Comparison of ENCODE assay signal across 23 cellular contexts in genomic region chr19:33102893-33103292, GRCh38. TPM values are rescaled to one million over a fixed set of nuclear protein-coding genes. Genes with fewer than 3 reads are reported as not detected.
DNase-seq lines count a peak whose midpoint lies in the region; ATAC-seq, FAIRE-seq and TF ChIP-seq lines count a peak whose summit lies in the region.
"Had no signal": no experiment of that assay in that cellular context is flagged by ENCODE, and none has a peak within 500 bp of the region (broad histone marks: within the 10 kb centered on the region; RNA-seq: fewer than 3 reads in every experiment).

No MANE protein-coding gene starts in this region.

- CTCF ChIA-PET in HepG2 (lab: Yijun Ruan, JAX; ENCODE audit: low intra/inter-chr PET ratio, low total read pairs) (no interaction called here), IMR-90 (lab: Yijun Ruan, JAX) (no interaction called here), K562 (lab: Yijun Ruan, JAX; ENCODE audit: low intra/inter-chr PET ratio) (no interaction called here)

- TF ChIP-seq EP300 in HepG2 (IDR thresholded peaks at IDR 0.05; ENCODE audit: low read depth in 2 of 2, low read length in 2 of 2) (no peak), HepG2 (CRISPR knock-in tag; IDR thresholded peaks at IDR 0.05; ENCODE audit: borderline replicate concordance) (no peak), K562 (IDR thresholded peaks at IDR 0.05; ENCODE audit: low read length) (no peak)

- H3K4me2 ChIP-seq in HepG2 (ENCODE audit: low read depth, low read length) (no peak overlapping the region), IMR-90 (ENCODE audit: low read depth, low read length) (no peak overlapping the region), K562 (ENCODE audit: insufficient read depth, low read length) (no peak overlapping the region)

- TF ChIP-seq RAD21 in HepG2 (CRISPR knock-in tag; IDR thresholded peaks at IDR 0.05) = no peak
- TF ChIP-seq RAD21 in IMR-90 (IDR thresholded peaks at IDR 0.05; ENCODE audit: low read length) = no peak
- no peak for TF ChIP-seq RAD21 in K562 (CRISPR knock-in tag; conservative IDR thresholded peaks at IDR 0.05 in 1 of 2, IDR thresholded peaks at IDR 0.05 in 1 of 2)

- no peaks in the 10 kb centered on the region for H3K9me3 ChIP-seq in HepG2 (ENCODE audit: low read length)
- H3K9me3 ChIP-seq in right lobe of liver = no peaks in the 10 kb centered on the region
- no peaks in the 10 kb centered on the region for H3K9me3 ChIP-seq in IMR-90 (ENCODE audit: control insufficient read depth, insufficient read depth, low read length)
- H3K9me3 ChIP-seq in K562 (replicated peaks; ENCODE audit: control insufficient read depth, insufficient read depth, low read depth, low read length) = no peaks in the 10 kb centered on the region

- H4K8ac ChIP-seq in IMR-90 (ENCODE audit: low read depth in 2 of 2, low read length in 2 of 2) = no peak overlapping the region

- H3K4ac ChIP-seq in IMR-90 (ENCODE audit: low read depth, low read length) = no peak overlapping the region

- no peak overlapping the region for H2BK15ac ChIP-seq in IMR-90 (ENCODE audit: low read depth, low read length)

- H4K91ac ChIP-seq in IMR-90 (ENCODE audit: insufficient read depth, low read depth, low read length) = no peak overlapping the region

- WGBS in HepG2 (ENCODE audit: low lambda C conversion rate) = 95% methylated on average over 5 of the region's 6 CpGs
- 85% methylated on average over 3 of the region's 6 CpGs for WGBS in right lobe of liver (ENCODE audit: insufficient coverage, low coverage, low lambda C conversion rate, missing lambda C conversion rate)
- WGBS in IMR-90 (ENCODE audit: extremely low coverage in 2 of 2, insufficient read length in 1 of 2), 2 experiments = 100% methylated on average over 2 of the region's 6 CpGs; no CpG with 5 or more reads in 1 of the 2 experiments
- 93% methylated on average over 6 of the region's 6 CpGs for WGBS in K562 (ENCODE audit: insufficient coverage, low coverage, missing lambda C conversion rate)

- no peak overlapping the region for H3K18ac ChIP-seq in IMR-90 (ENCODE audit: low read depth, low read length)

- in situ Hi-C loops in HepG2 (cut with HindIII; ENCODE audit: extremely low pct_ligation_motif_present, low pct_unique_long_range_greater_than_20kb) (no loop called here), IMR-90 (cut with MboI; ENCODE audit: low sequenced_read_pairs) (no loop called here), K562 (cut with MboI) (no loop called here)

- H3K9me1 ChIP-seq in IMR-90 (ENCODE audit: insufficient read depth, low read length) (no peaks in the 10 kb centered on the region), K562 (ENCODE audit: control insufficient read depth, insufficient read depth, low read length) (no peaks in the 10 kb centered on the region)

- H3K23ac ChIP-seq in IMR-90 (ENCODE audit: low read depth, low read length) = no peak overlapping the region

- H2BK20ac ChIP-seq in IMR-90 (ENCODE audit: low read depth, low read length) = no peak overlapping the region

- TF ChIP-seq CTCF in HepG2 (CRISPR knock-in tag; IDR thresholded peaks at IDR 0.05) (no peak), right lobe of liver (IDR thresholded peaks at IDR 0.05) (no peak), IMR-90 (conservative IDR thresholded peaks at IDR 0.05; ENCODE audit: low read depth, low read length) (no peak), K562 (IDR thresholded peaks at IDR 0.05 in 2 of 3, conservative IDR thresholded peaks at IDR 0.05 in 1 of 3; ENCODE audit: insufficient read depth in 2 of 3, low read depth in 1 of 3, low read length in 3 of 3) (no peak)

- no peak overlapping the region for H2BK5ac ChIP-seq in IMR-90 (ENCODE audit: low read depth, low read length, poor library complexity, severe bottlenecking)

- TF ChIP-seq POLR2A in HepG2 (IDR thresholded peaks at IDR 0.05; ENCODE audit: insufficient read depth in 1 of 2, low read depth in 2 of 2, low read length in 2 of 2) = no peak
- no peak for TF ChIP-seq POLR2A in right lobe of liver (IDR thresholded peaks at IDR 0.05)
- TF ChIP-seq POLR2A in IMR-90 (IDR thresholded peaks at IDR 0.05; ENCODE audit: low read depth, low read length) = no peak
- TF ChIP-seq POLR2A in K562 (conservative IDR thresholded peaks at IDR 0.05) = no peak

- no peak overlapping the region for H4K5ac ChIP-seq in IMR-90 (ENCODE audit: low read depth, low read length)

- dilution Hi-C loops in IMR-90 (cut with HindIII; ENCODE audit: low sequenced_read_pairs, unreplicated experiment) = no loop called here

- H3K9ac ChIP-seq in HepG2 (ENCODE audit: insufficient read depth, low read depth, low read length) (no peak overlapping the region), IMR-90 (ENCODE audit: low read depth, low read length) (no peak overlapping the region), K562 (ENCODE audit: insufficient read depth in 1 of 2, low read depth in 2 of 2, low read length in 2 of 2) (no peak overlapping the region)
- H3K9ac ChIP-seq: GM23248 had no signal

- H3K79me1 ChIP-seq in IMR-90 (ENCODE audit: low read depth in 1 of 2, low read length in 2 of 2) = no peaks in the 10 kb centered on the region

- H2AK5ac ChIP-seq in IMR-90 (ENCODE audit: low read depth, low read length) = no peak overlapping the region

- H2AK9ac ChIP-seq in IMR-90 (replicated peaks; ENCODE audit: low read depth, low read length, poor library complexity) = no peak overlapping the region

- POLR2A ChIA-PET in HepG2 (lab: Yijun Ruan, JAX) = interaction anchor here (0.7 kb wide), 1 partner anchor 62 kb away, joined by 3 read pairs; no protein-coding TSS in a partner anchor
- POLR2A ChIA-PET in IMR-90 (lab: Charles Lee; ENCODE audit: unreplicated experiment) = no interaction called here
- POLR2A ChIA-PET in K562 (lab: Yijun Ruan, JAX) = interaction anchor here (1.2 to 1.6 kb wide), 2 partner anchors 10 to 18 kb away, joined by 4 to 5 read pairs; no protein-coding TSS in a partner anchor

- H3K27me3 ChIP-seq in HepG2 (ENCODE audit: control insufficient read depth in 1 of 2, insufficient read depth in 2 of 2, low read length in 2 of 2) (no peaks in the 10 kb centered on the region), right lobe of liver (no peaks in the 10 kb centered on the region), IMR-90 (ENCODE audit: control insufficient read depth, insufficient read depth, low read length) (no peaks in the 10 kb centered on the region), K562 (ENCODE audit: control insufficient read depth in 2 of 2, insufficient read depth in 2 of 2, low read length in 2 of 2) (no peaks in the 10 kb centered on the region), H7 (ENCODE audit: control insufficient read depth, insufficient read depth, low read length) (no peaks in the 10 kb centered on the region)

- H3K4me1 ChIP-seq in HepG2 (ENCODE audit: insufficient read depth, low read length) = peaks cover 34% of the 10 kb centered on the region
- H3K4me1 ChIP-seq in right lobe of liver = no peaks in the 10 kb centered on the region
- no peaks in the 10 kb centered on the region for H3K4me1 ChIP-seq in IMR-90 (ENCODE audit: control insufficient read depth, insufficient read depth, low read length)
- H3K4me1 ChIP-seq in K562 (replicated peaks in 1 of 2; ENCODE audit: control insufficient read depth in 2 of 2, insufficient read depth in 2 of 2, low read length in 2 of 2) = peaks cover 6 to 10% of the 10 kb centered on the region in 2 experiments; a peak in 3 of 5 replicates

- H3K27ac ChIP-seq in HepG2 (ENCODE audit: extremely low read length, insufficient read depth, low read length) = no peak overlapping the region
- no peak overlapping the region for H3K27ac ChIP-seq in right lobe of liver
- H3K27ac ChIP-seq in IMR-90 (ENCODE audit: insufficient read depth, low read length) = no peak overlapping the region
- H3K27ac ChIP-seq in K562 (ENCODE audit: extremely low read depth, low read depth, low read length) = no peak overlapping the region
- H3K27ac ChIP-seq: C4-2B, GM23248, HL-60 had no signal

- H3K4me3 ChIP-seq in HepG2 (replicated peaks in 1 of 3; ENCODE audit: insufficient read depth in 1 of 3, low read depth in 2 of 3, low read length in 3 of 3) = no peak overlapping the region
- no peak overlapping the region for H3K4me3 ChIP-seq in right lobe of liver
- H3K4me3 ChIP-seq in IMR-90 (ENCODE audit: insufficient read depth, low read depth, low read length) = no peak overlapping the region
- no peak overlapping the region for H3K4me3 ChIP-seq in K562
- no peak overlapping the region for H3K4me3 ChIP-seq in H7 (ENCODE audit: insufficient read depth, low read depth, low read length)
- H3K4me3 ChIP-seq: GM23248 had no signal

- H2AFZ ChIP-seq in HepG2 (ENCODE audit: low read length) (no peak overlapping the region), IMR-90 (replicated peaks; ENCODE audit: low read length, poor library complexity) (no peak overlapping the region), K562 (ENCODE audit: low read depth, low read length) (no peak overlapping the region)
- H2AFZ ChIP-seq: GM23248 had no signal

- H2BK120ac ChIP-seq in IMR-90 (ENCODE audit: low read depth, low read length) = no peak overlapping the region

- no peaks in the 10 kb centered on the region for H3K79me2 ChIP-seq in HepG2 (ENCODE audit: insufficient read depth, low read length)
- no peaks in the 10 kb centered on the region for H3K79me2 ChIP-seq in K562 (ENCODE audit: control insufficient read depth, insufficient read depth, low read length)

- H3K56ac ChIP-seq in IMR-90 (ENCODE audit: extremely low read depth, insufficient read depth, low read length) = no peak overlapping the region

- BruUV-seq in HepG2 (replicated peaks; lab: Mats Ljungman, UMichigan) (no TSS peak), IMR-90 (replicated peaks; lab: Mats Ljungman, UMichigan) (no TSS peak), K562 (replicated peaks; lab: Mats Ljungman, UMichigan) (no TSS peak)

- no peak for DNase-seq in HepG2 (ENCODE audit: low spot score)
- no peak for DNase-seq in right lobe of liver
- DNase-seq in IMR-90 = no peak
- DNase-seq in K562 (ENCODE audit: extremely low read depth in 1 of 4, low spot score in 3 of 4) = no peak
- no peak for DNase-seq in HuH-7.5 (ENCODE audit: low spot score)
- DNase-seq in H7 = no peak
- DNase-seq in SKM-1 (lab: John Stamatoyannopoulos, UW; ENCODE audit: unreplicated experiment) = no peak
- DNase-seq: AML-193; CD4-positive, alpha-beta T cell; DMS153; DMS79; GDM1; GM23248; HCEC 1CT had no signal

- ATAC-seq in HepG2 (no peak), right lobe of liver (no peak), IMR-90 (ENCODE audit: low read depth) (no peak), K562 (no peak)

- intact Hi-C loops in HepG2 (cut with micrococcal nuclease; ENCODE audit: unreplicated experiment) = no loop called here
- intact Hi-C loops in right lobe of liver (cut with DNase I) = no loop called here
- intact Hi-C loops in IMR-90 (cut with micrococcal nuclease) = no loop called here
- intact Hi-C loops in K562 (cut with micrococcal nuclease) = no loop called here

- H3K14ac ChIP-seq in IMR-90 (replicated peaks; ENCODE audit: low read depth, low read length) = no peak overlapping the region

- FAIRE-seq in HepG2 (lab: Jason Lieb, UNC) (no peak), K562 (lab: Jason Lieb, UNC) (no peak)
- FAIRE-seq: A204.1, GM12892, GM18507 had no signal

- no peaks in the 10 kb centered on the region for H4K20me1 ChIP-seq in HepG2 (ENCODE audit: insufficient read depth, low read length)
- no peaks in the 10 kb centered on the region for H4K20me1 ChIP-seq in IMR-90 (ENCODE audit: insufficient read depth, low read length)
- peaks cover 4% of the 10 kb centered on the region; the same call in 1 of the 2 replicates for H4K20me1 ChIP-seq in K562 (replicated peaks; ENCODE audit: control insufficient read depth, insufficient read depth, low read length)

- H3K36me3 ChIP-seq in HepG2 (replicated peaks in 1 of 2; ENCODE audit: control insufficient read depth in 1 of 2, insufficient read depth in 2 of 2, low read length in 2 of 2) (peaks cover 13 to 36% of the 10 kb centered on the region in 2 experiments; a peak in 4 of 5 replicates), right lobe of liver (peaks cover 0 to 56% (median 5%) of the 10 kb centered on the region in 4 donors), IMR-90 (ENCODE audit: control insufficient read depth, insufficient read depth, low read length) (peaks cover 38% of the 10 kb centered on the region), K562 (ENCODE audit: control insufficient read depth, insufficient read depth, low read length) (peaks cover 50% of the 10 kb centered on the region), H7 (replicated peaks; ENCODE audit: control insufficient read depth, insufficient read depth, low read length) (peaks cover 12% of the 10 kb centered on the region)

RNA-seq across cellular contexts. Expression of gene GPATCH1, which starts 21.9 kb away (rescaled TPM):
- total RNA-seq in HepG2 (2016; rRNA removed; fragmentation: Illumina TruSeq; extraction: Trizol) = 6.8 and 8.8 TPM in 2 replicates
- total RNA-seq in HepG2 (2016; cell fraction: cytosol; rRNA removed; fragmentation: Illumina TruSeq; extraction: Trizol; ENCODE audit: low read depth) = 3.5 and 3.6 TPM in 2 replicates
- 6.7 and 8.0 TPM in 2 replicates for total RNA-seq in HepG2 (2016; cell fraction: insoluble cytoplasmic fraction; rRNA removed; fragmentation: Illumina TruSeq; extraction: Trizol)
- 3.0 and 3.3 TPM in 2 replicates for total RNA-seq in HepG2 (2016; cell fraction: membrane; rRNA removed; fragmentation: Illumina TruSeq; extraction: Trizol)
- 8.0 and 9.4 TPM in 2 replicates for total RNA-seq in HepG2 (2016; cell fraction: nucleus; rRNA removed; fragmentation: Illumina TruSeq; extraction: Trizol)
- 6.4 and 6.9 TPM in 2 replicates for polyA plus RNA-seq in HepG2 (2011; rRNA removed)
- 4.7 and 4.9 TPM in 2 replicates for polyA plus RNA-seq in HepG2 (2011; cell fraction: cytosol; rRNA removed)
- 6.1 and 8.1 TPM in 2 replicates for polyA plus RNA-seq in HepG2 (2011; cell fraction: nucleus; rRNA removed)
- polyA plus RNA-seq in HepG2 (2012) = 5.3 and 5.8 TPM in 2 replicates
- 0.41 and 0.49 TPM in 2 replicates for polyA plus RNA-seq in HepG2 (2016; cell fraction: cytosol; fragmentation: Illumina TruSeq; extraction: Trizol; ENCODE audit: low read depth)
- 9.9 and 11.1 TPM in 2 replicates for polyA plus RNA-seq in HepG2 (2016; cell fraction: insoluble cytoplasmic fraction; fragmentation: Illumina TruSeq; extraction: Trizol; ENCODE audit: low read depth)
- polyA plus RNA-seq in HepG2 (2016; cell fraction: membrane; fragmentation: Illumina TruSeq; extraction: Trizol; ENCODE audit: low read depth) = 1.2 and 1.4 TPM in 2 replicates
- 12.3 and 13.0 TPM in 2 replicates for polyA plus RNA-seq in HepG2 (2016; cell fraction: nucleus; fragmentation: Illumina TruSeq; extraction: Trizol; ENCODE audit: insufficient read depth, low read depth)
- polyA minus RNA-seq in HepG2 (2011; rRNA and poly(A)+ RNA removed; ENCODE audit: low replicate concordance) = 8.9 and 26.0 TPM in 2 replicates
- 4.7 and 6.5 TPM in 2 replicates for polyA minus RNA-seq in HepG2 (2011; cell fraction: cytosol; rRNA and poly(A)+ RNA removed)
- polyA minus RNA-seq in HepG2 (2011; cell fraction: nucleus; rRNA and poly(A)+ RNA removed) = 10.9 and 12.7 TPM in 2 replicates
- 1 to 10 TPM; 2.5 to 3.9 (median 3.1) TPM for total RNA-seq in right lobe of liver
- total RNA-seq in IMR-90 (2012; rRNA removed) = 7.5 and 8.3 TPM in 2 replicates
- polyA plus RNA-seq in IMR-90 (2012; rRNA removed) = 5.1 and 6.6 TPM in 2 replicates
- 1.8 and 2.0 TPM in 2 replicates for polyA plus RNA-seq in IMR-90 (2012; cell fraction: cytosol; rRNA removed)
- 5.0 and 12.0 TPM in 2 replicates for polyA plus RNA-seq in IMR-90 (2012; cell fraction: nucleus; rRNA removed; ENCODE audit: low replicate concordance)
- total RNA-seq in K562 (2011; cell fraction: chromatin; rRNA removed; ENCODE audit: low replicate concordance) = 23.7 and 26.4 TPM in 2 replicates
- 11.3 and 15.1 TPM in 2 replicates for total RNA-seq in K562 (2011; cell fraction: nucleolus; rRNA removed)
- 12.6 and 16.0 TPM in 2 replicates for total RNA-seq in K562 (2011; cell fraction: nucleoplasm; rRNA removed)
- 6.6 and 9.4 TPM in 2 replicates for total RNA-seq in K562 (2014; rRNA removed)
- total RNA-seq in K562 (2014; rRNA removed; fragmentation: Illumina TruSeq; extraction: Trizol) = 7.1 and 8.1 TPM in 2 replicates
- total RNA-seq in K562 (2015; rRNA removed; fragmentation: Illumina TruSeq; extraction: Trizol) = 9.5 and 9.6 TPM in 2 replicates
- 7.0 and 8.0 TPM in 2 replicates for total RNA-seq in K562 (2021)
- 7.9 and 9.1 TPM in 2 replicates for polyA plus RNA-seq in K562 (2011; rRNA removed)
- 2.8 and 3.8 TPM in 2 replicates for polyA plus RNA-seq in K562 (2011; cell fraction: cytosol; rRNA removed)
- 13.4 and 14.5 TPM in 2 replicates for polyA plus RNA-seq in K562 (2011; cell fraction: nucleus; rRNA removed)
- 5.8 and 7.5 TPM in 2 replicates for polyA plus RNA-seq in K562 (2012)
- polyA plus RNA-seq in K562 (2014; fragmentation: Illumina TruSeq; extraction: Trizol) = 7.5 and 9.7 TPM in 2 replicates
- 1 to 10 TPM; 3.7 to 9.2 TPM for polyA plus RNA-seq in K562 (2014; fragmentation: Nextera tagmentation; extraction: Ambion mirVana)
- 7.7 and 10.9 TPM in 2 replicates for polyA plus RNA-seq in K562 (2014; rRNA removed)
- polyA minus RNA-seq in K562 (2011; rRNA and poly(A)+ RNA removed) = 13.0 and 13.2 TPM in 2 replicates
- 3.5 and 11.6 TPM in 2 replicates for polyA minus RNA-seq in K562 (2011; cell fraction: cytosol; rRNA and poly(A)+ RNA removed)
- polyA minus RNA-seq in K562 (2011; cell fraction: nucleus; rRNA and poly(A)+ RNA removed) = 8.9 and 13.4 TPM in 2 replicates
- 5.5 and 6.5 TPM in 2 replicates for total RNA-seq in H7 (2014; rRNA removed; shearing (Covaris generic))

RNA-seq across cellular contexts. Expression of gene WDR88, which starts 29.0 kb away (rescaled TPM):
- total RNA-seq in HepG2 (2016; rRNA removed; fragmentation: Illumina TruSeq; extraction: Trizol) (not detected in 2 replicates), right lobe of liver (not detected), IMR-90 (2012; rRNA removed) (not detected in 2 replicates), K562 (2014; rRNA removed) (not detected in 2 replicates), K562 (2014; rRNA removed; fragmentation: Illumina TruSeq; extraction: Trizol) (not detected in 2 replicates), K562 (2015; rRNA removed; fragmentation: Illumina TruSeq; extraction: Trizol) (not detected in 2 replicates), K562 (2021) (not detected in 2 replicates)
- total RNA-seq in HepG2 (2016; cell fraction: cytosol; rRNA removed; fragmentation: Illumina TruSeq; extraction: Trizol; ENCODE audit: low read depth) = not detected in 2 replicates
- total RNA-seq in HepG2 (2016; cell fraction: insoluble cytoplasmic fraction; rRNA removed; fragmentation: Illumina TruSeq; extraction: Trizol) = 0.09 TPM in 1 of 2 replicates, not detected in the other
- total RNA-seq in HepG2 (2016; cell fraction: membrane; rRNA removed; fragmentation: Illumina TruSeq; extraction: Trizol) = not detected in 2 replicates
- not detected in 2 replicates for total RNA-seq in HepG2 (2016; cell fraction: nucleus; rRNA removed; fragmentation: Illumina TruSeq; extraction: Trizol)
- polyA plus RNA-seq in HepG2 (2011; rRNA removed) (0.09 TPM in 1 of 2 replicates, not detected in the other), IMR-90 (2012; rRNA removed) (not detected in 2 replicates), K562 (2011; rRNA removed) (not detected in 2 replicates), K562 (2014; fragmentation: Illumina TruSeq; extraction: Trizol) (not detected in 2 replicates), K562 (2014; fragmentation: Nextera tagmentation; extraction: Ambion mirVana) (under 1 TPM; 0.03 to 0.04 TPM), K562 (2014; rRNA removed) (not detected in 2 replicates)
- polyA plus RNA-seq in HepG2 (2011; cell fraction: cytosol; rRNA removed) = not detected in 2 replicates
- 0.07 TPM in 1 of 2 replicates, not detected in the other for polyA plus RNA-seq in HepG2 (2011; cell fraction: nucleus; rRNA removed)
- 0.12 and 0.20 TPM in 2 replicates for polyA plus RNA-seq in HepG2 (2012)
- not detected in 2 replicates for polyA plus RNA-seq in HepG2 (2016; cell fraction: cytosol; fragmentation: Illumina TruSeq; extraction: Trizol; ENCODE audit: low read depth)
- polyA plus RNA-seq in HepG2 (2016; cell fraction: insoluble cytoplasmic fraction; fragmentation: Illumina TruSeq; extraction: Trizol; ENCODE audit: low read depth) = not detected in 2 replicates
- polyA plus RNA-seq in HepG2 (2016; cell fraction: membrane; fragmentation: Illumina TruSeq; extraction: Trizol; ENCODE audit: low read depth) = not detected in 2 replicates
- not detected in 2 replicates for polyA plus RNA-seq in HepG2 (2016; cell fraction: nucleus; fragmentation: Illumina TruSeq; extraction: Trizol; ENCODE audit: insufficient read depth, low read depth)
- 0.26 TPM in 1 of 2 replicates, not detected in the other for polyA minus RNA-seq in HepG2 (2011; rRNA and poly(A)+ RNA removed; ENCODE audit: low replicate concordance)
- not detected in 2 replicates for polyA minus RNA-seq in HepG2 (2011; cell fraction: cytosol; rRNA and poly(A)+ RNA removed)
- polyA minus RNA-seq in HepG2 (2011; cell fraction: nucleus; rRNA and poly(A)+ RNA removed) = not detected in 2 replicates
- polyA plus RNA-seq in IMR-90 (2012; cell fraction: cytosol; rRNA removed) = not detected in 2 replicates
- not detected in 2 replicates for polyA plus RNA-seq in IMR-90 (2012; cell fraction: nucleus; rRNA removed; ENCODE audit: low replicate concordance)
- not detected in 2 replicates for total RNA-seq in K562 (2011; cell fraction: chromatin; rRNA removed; ENCODE audit: low replicate concordance)
- not detected in 2 replicates for total RNA-seq in K562 (2011; cell fraction: nucleolus; rRNA removed)
- not detected in 2 replicates for total RNA-seq in K562 (2011; cell fraction: nucleoplasm; rRNA removed)
- polyA plus RNA-seq in K562 (2011; cell fraction: cytosol; rRNA removed) = not detected in 2 replicates
- not detected in 2 replicates for polyA plus RNA-seq in K562 (2011; cell fraction: nucleus; rRNA removed)
- 0.25 and 0.65 TPM in 2 replicates for polyA plus RNA-seq in K562 (2012)
- not detected in 2 replicates for polyA minus RNA-seq in K562 (2011; rRNA and poly(A)+ RNA removed)
- not detected in 2 replicates for polyA minus RNA-seq in K562 (2011; cell fraction: cytosol; rRNA and poly(A)+ RNA removed)
- not detected in 2 replicates for polyA minus RNA-seq in K562 (2011; cell fraction: nucleus; rRNA and poly(A)+ RNA removed)
- not detected in 2 replicates for total RNA-seq in H7 (2014; rRNA removed; shearing (Covaris generic))
- total RNA-seq: CD4-positive, alpha-beta T cell; Daoy; GM23248; H4; HT1080 had no signal
- polyA plus RNA-seq: BJ had no signal

RNA-seq across cellular contexts. Expression of gene RHPN2, which starts 38.2 kb away (rescaled TPM):
- total RNA-seq in HepG2 (2016; rRNA removed; fragmentation: Illumina TruSeq; extraction: Trizol) = 20.3 and 21.6 TPM in 2 replicates
- 2.9 and 3.0 TPM in 2 replicates for total RNA-seq in HepG2 (2016; cell fraction: cytosol; rRNA removed; fragmentation: Illumina TruSeq; extraction: Trizol; ENCODE audit: low read depth)
- 17.5 and 20.5 TPM in 2 replicates for total RNA-seq in HepG2 (2016; cell fraction: insoluble cytoplasmic fraction; rRNA removed; fragmentation: Illumina TruSeq; extraction: Trizol)
- total RNA-seq in HepG2 (2016; cell fraction: membrane; rRNA removed; fragmentation: Illumina TruSeq; extraction: Trizol) = 6.8 and 7.0 TPM in 2 replicates
- total RNA-seq in HepG2 (2016; cell fraction: nucleus; rRNA removed; fragmentation: Illumina TruSeq; extraction: Trizol) = 12.4 and 14.1 TPM in 2 replicates
- 46.6 and 48.0 TPM in 2 replicates for polyA plus RNA-seq in HepG2 (2011; rRNA removed)
- polyA plus RNA-seq in HepG2 (2011; cell fraction: cytosol; rRNA removed) = 45.4 and 46.7 TPM in 2 replicates
- polyA plus RNA-seq in HepG2 (2011; cell fraction: nucleus; rRNA removed) = 28.4 and 30.4 TPM in 2 replicates
- 35.2 and 42.3 TPM in 2 replicates for polyA plus RNA-seq in HepG2 (2012)
- polyA plus RNA-seq in HepG2 (2016; cell fraction: cytosol; fragmentation: Illumina TruSeq; extraction: Trizol; ENCODE audit: low read depth) = 0.79 and 0.82 TPM in 2 replicates
- 20.4 and 24.3 TPM in 2 replicates for polyA plus RNA-seq in HepG2 (2016; cell fraction: insoluble cytoplasmic fraction; fragmentation: Illumina TruSeq; extraction: Trizol; ENCODE audit: low read depth)
- 2.7 and 3.3 TPM in 2 replicates for polyA plus RNA-seq in HepG2 (2016; cell fraction: membrane; fragmentation: Illumina TruSeq; extraction: Trizol; ENCODE audit: low read depth)
- polyA plus RNA-seq in HepG2 (2016; cell fraction: nucleus; fragmentation: Illumina TruSeq; extraction: Trizol; ENCODE audit: insufficient read depth, low read depth) = 17.9 and 19.2 TPM in 2 replicates
- polyA minus RNA-seq in HepG2 (2011; rRNA and poly(A)+ RNA removed; ENCODE audit: low replicate concordance) = 40.5 and 85.7 TPM in 2 replicates
- polyA minus RNA-seq in HepG2 (2011; cell fraction: cytosol; rRNA and poly(A)+ RNA removed) = 49.3 and 53.6 TPM in 2 replicates
- polyA minus RNA-seq in HepG2 (2011; cell fraction: nucleus; rRNA and poly(A)+ RNA removed) = 29.4 and 36.8 TPM in 2 replicates
- total RNA-seq in right lobe of liver = 10 to 100 TPM in 5 of 6 experiments, 1 to 10 TPM in 1; 8.7 to 18.1 (median 16.4) TPM
- 2.2 and 2.3 TPM in 2 replicates for total RNA-seq in IMR-90 (2012; rRNA removed)
- 3.1 and 4.0 TPM in 2 replicates for polyA plus RNA-seq in IMR-90 (2012; rRNA removed)
- 2.3 and 2.6 TPM in 2 replicates for polyA plus RNA-seq in IMR-90 (2012; cell fraction: cytosol; rRNA removed)
- polyA plus RNA-seq in IMR-90 (2012; cell fraction: nucleus; rRNA removed; ENCODE audit: low replicate concordance) = 2.0 and 5.9 TPM in 2 replicates
- total RNA-seq in K562 (2011; cell fraction: chromatin; rRNA removed; ENCODE audit: low replicate concordance) = 13.5 and 13.8 TPM in 2 replicates
- 9.1 and 13.0 TPM in 2 replicates for total RNA-seq in K562 (2011; cell fraction: nucleolus; rRNA removed)
- 6.8 and 7.6 TPM in 2 replicates for total RNA-seq in K562 (2011; cell fraction: nucleoplasm; rRNA removed)
- 2.8 and 3.7 TPM in 2 replicates for total RNA-seq in K562 (2014; rRNA removed)
- 2.7 and 3.2 TPM in 2 replicates for total RNA-seq in K562 (2014; rRNA removed; fragmentation: Illumina TruSeq; extraction: Trizol)
- 3.0 and 3.6 TPM in 2 replicates for total RNA-seq in K562 (2015; rRNA removed; fragmentation: Illumina TruSeq; extraction: Trizol)
- 4.1 and 4.4 TPM in 2 replicates for total RNA-seq in K562 (2021)
- 7.2 and 9.9 TPM in 2 replicates for polyA plus RNA-seq in K562 (2011; rRNA removed)
- 7.5 and 7.7 TPM in 2 replicates for polyA plus RNA-seq in K562 (2011; cell fraction: cytosol; rRNA removed)
- 4.4 and 4.8 TPM in 2 replicates for polyA plus RNA-seq in K562 (2011; cell fraction: nucleus; rRNA removed)
- 2.3 and 3.7 TPM in 2 replicates for polyA plus RNA-seq in K562 (2012)
- polyA plus RNA-seq in K562 (2014; fragmentation: Illumina TruSeq; extraction: Trizol) = 5.9 and 6.1 TPM in 2 replicates
- polyA plus RNA-seq in K562 (2014; fragmentation: Nextera tagmentation; extraction: Ambion mirVana) = 1 to 10 TPM in 1 of 2 experiments, under 1 TPM in 1; 0.63 to 1.2 TPM
- 2.9 and 5.7 TPM in 2 replicates for polyA plus RNA-seq in K562 (2014; rRNA removed)
- polyA minus RNA-seq in K562 (2011; rRNA and poly(A)+ RNA removed) = 10.3 and 12.2 TPM in 2 replicates
- polyA minus RNA-seq in K562 (2011; cell fraction: cytosol; rRNA and poly(A)+ RNA removed) = 5.9 and 7.3 TPM in 2 replicates
- 3.0 and 4.3 TPM in 2 replicates for polyA minus RNA-seq in K562 (2011; cell fraction: nucleus; rRNA and poly(A)+ RNA removed)
- total RNA-seq in H7 (2014; rRNA removed; shearing (Covaris generic)) = 26.6 and 27.0 TPM in 2 replicates

Comparison
In these comparisons a context has a peak if more than half of its experiments do, and no peak if none do; other contexts are left out.
1. Of the 241 proteins assayed by ChIP-seq in both HepG2 and K562: peak only in HepG2: MAFF, MAFK and MNT; only in K562: none; in both: none; in neither: 238.